9 cellular contexts compared by ENCODE assay signal in the genomic region with DNA sequence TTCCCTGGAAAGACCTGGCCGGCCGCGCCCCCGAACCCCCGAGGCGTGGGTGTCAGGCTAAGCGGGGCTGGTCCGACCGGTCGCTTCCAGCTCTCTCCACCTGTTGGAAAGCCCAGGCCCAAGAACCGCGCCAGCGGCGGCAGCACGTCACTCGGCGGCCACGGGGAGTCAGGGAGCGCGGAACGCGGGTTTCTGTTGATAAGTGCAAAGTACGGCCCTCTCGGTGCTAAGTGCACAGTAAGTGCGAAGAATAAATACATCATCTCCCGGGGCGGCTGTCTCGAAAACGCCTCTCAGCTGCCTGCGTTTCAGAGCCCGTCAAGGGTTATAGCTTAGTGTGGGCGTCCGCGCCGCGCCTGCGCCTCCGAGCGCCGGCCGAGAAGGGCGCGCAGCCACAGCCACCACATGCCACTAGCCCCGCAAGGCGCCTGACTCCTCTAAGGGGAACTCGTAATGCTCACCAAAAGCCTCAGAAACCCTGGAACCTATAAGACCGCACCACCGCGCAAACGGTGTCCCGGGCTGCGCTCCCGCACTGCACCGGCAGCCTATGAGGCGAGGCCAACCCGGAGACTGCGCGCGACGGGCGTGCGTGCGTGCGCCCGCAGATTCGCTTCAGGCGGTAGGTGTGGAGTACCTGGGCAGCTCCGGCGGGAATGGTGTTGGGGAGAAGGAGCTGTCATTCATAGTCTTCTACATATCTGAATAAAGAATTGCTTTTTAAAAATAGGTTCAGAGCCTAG. TPM values are rescaled to one million over a fixed set of nuclear protein-coding genes. Genes with fewer than 3 reads are reported as not detected.
A peak's percentile ranks its signal among the peaks of the same experiment; 100 is the strongest.
DNase-seq lines count a peak whose midpoint lies in the region; ATAC-seq and TF ChIP-seq lines count a peak whose summit lies in the region.
"Had no signal": no experiment of that assay in that cellular context is flagged by ENCODE, and none has a peak within 500 bp of the region (broad histone marks: within the 10 kb centered on the region; RNA-seq: fewer than 3 reads in every experiment).

No MANE protein-coding gene starts in this region.

- no peak for TF ChIP-seq CTCF in GM23338 (conservative IDR thresholded peaks at IDR 0.05; ENCODE audit: low read depth in 2 of 2)
- TF ChIP-seq CTCF in left ventricle myocardium inferior (IDR thresholded peaks at IDR 0.05; ENCODE audit: borderline replicate concordance): no peak
- no peak for TF ChIP-seq CTCF in gastrocnemius medialis (IDR thresholded peaks at IDR 0.05 in 4 of 5, conservative IDR thresholded peaks at IDR 0.05 in 1 of 5)

- intact Hi-C loops in left ventricle myocardium inferior (cut with micrococcal nuclease) (no loop called here), gastrocnemius medialis (cut with DNase I; ENCODE audit: low total_unique reads) (loop anchor here (10.0 kb wide), 1 partner anchor 889 kb away; no protein-coding TSS in a partner anchor)

- peaks cover 81% of the 10 kb centered on the region for H3K27me3 Mint-ChIP-seq in GM23338 (ENCODE audit: insufficient read depth, low read depth, poor library complexity)

- no peaks in the 10 kb centered on the region for H3K36me3 Mint-ChIP-seq in GM23338 (ENCODE audit: low read depth)

- peak overlapping the region; percentile 99 for H2AFZ ChIP-seq in GM23338

- H3F3A ChIP-seq in GM23338 (replicated peaks; ENCODE audit: low read depth): no peaks in the 10 kb centered on the region; the same call in 1 of the 2 replicates

- peaks cover 8% of the 10 kb centered on the region; the same call in 2 of the 3 replicates for H3K9me3 Mint-ChIP-seq in GM23338

- no peaks in the 10 kb centered on the region for H3K36me3 ChIP-seq in GM23338 (ENCODE audit: insufficient read depth)
- no peaks in the 10 kb centered on the region for H3K36me3 ChIP-seq in SJCRH30
- H3K36me3 ChIP-seq in left ventricle myocardium inferior: no peaks in the 10 kb centered on the region
- no peaks in the 10 kb centered on the region for H3K36me3 ChIP-seq in gastrocnemius medialis

- H4K20me1 ChIP-seq in GM23338 (replicated peaks; ENCODE audit: insufficient read depth): peaks cover 22% of the 10 kb centered on the region

- H3K4me1 ChIP-seq in GM23338 (ENCODE audit: insufficient read depth) (peaks cover 12% of the 10 kb centered on the region), SJCRH30 (no peaks in the 10 kb centered on the region), left ventricle myocardium inferior (peaks cover 19% of the 10 kb centered on the region), gastrocnemius medialis (peaks cover 0 to 7% of the 10 kb centered on the region in 2 donors)

- H3K4me3 Mint-ChIP-seq in GM23338: peak overlapping the region; percentile 76

- no peaks in the 10 kb centered on the region for H3K9me2 ChIP-seq in GM23338 (ENCODE audit: insufficient read depth)

- no peak overlapping the region for H3K27ac Mint-ChIP-seq in GM23338

- TF ChIP-seq POLR2A in gastrocnemius medialis (IDR thresholded peaks at IDR 0.05): no peak

- peak; percentile 69 for DNase-seq in GM23338 (ENCODE audit: low spot score)
- peak in 1 of 2 experiments; percentile 33 for DNase-seq in SJCRH30
- peak; percentile 24 for DNase-seq in left ventricle myocardium inferior
- DNase-seq in gastrocnemius medialis: no peak
- no peak for DNase-seq in SKM-1 (lab: John Stamatoyannopoulos, UW; ENCODE audit: unreplicated experiment)
- no peak for DNase-seq in RPMI8226
- no peak for DNase-seq in NK-92 (lab: John Stamatoyannopoulos, UW; ENCODE audit: unreplicated experiment)
- no peak for DNase-seq in activated CD4-positive, alpha-beta T cell treated with anti-CD3 and anti-CD28 coated beads, Interleukin-2, amount 50 U/mL, for 48 hours

- H3K27ac ChIP-seq in GM23338 (ENCODE audit: low read depth): no peak overlapping the region
- H3K27ac ChIP-seq in SJCRH30: peak overlapping the region; percentile 15; the same call in 1 of the 2 replicates
- H3K27ac ChIP-seq in left ventricle myocardium inferior (replicated peaks): peak overlapping the region; percentile 79
- peak overlapping the region in 3 of 4 donors; percentile 41 to 49 (median 47) for H3K27ac ChIP-seq in gastrocnemius medialis

- no peaks in the 10 kb centered on the region for H3K79me2 ChIP-seq in GM23338 (replicated peaks; ENCODE audit: insufficient read depth)

- in situ Hi-C loops in gastrocnemius medialis (cut with MboI; ENCODE audit: low sequenced_read_pairs in 4 of 4): no loop called here

- H3K4me3 ChIP-seq in GM23338 (peak overlapping the region; percentile 76), SJCRH30 (peak overlapping the region; percentile 55), left ventricle myocardium inferior (peak overlapping the region; percentile 62), gastrocnemius medialis (peak overlapping the region; percentile 48 to 57 (median 51))

- H3K4me2 ChIP-seq in GM23338: peak overlapping the region; percentile 93

- H3K4me1 Mint-ChIP-seq in GM23338: peaks cover 23% of the 10 kb centered on the region

- peaks cover 98% of the 10 kb centered on the region for H3K27me3 ChIP-seq in GM23338 (ENCODE audit: insufficient read depth)
- no peaks in the 10 kb centered on the region; the same call in 1 of the 2 replicates for H3K27me3 ChIP-seq in SJCRH30
- H3K27me3 ChIP-seq in left ventricle myocardium inferior (ENCODE audit: low read depth): peaks cover 100% of the 10 kb centered on the region
- peaks cover 52 to 78% (median 70%) of the 10 kb centered on the region in 3 donors for H3K27me3 ChIP-seq in gastrocnemius medialis

- no peaks in the 10 kb centered on the region for H3K9me3 ChIP-seq in SJCRH30 (replicated peaks)
- no peaks in the 10 kb centered on the region for H3K9me3 ChIP-seq in left ventricle myocardium inferior (replicated peaks)
- H3K9me3 ChIP-seq in gastrocnemius medialis: no peaks in the 10 kb centered on the region

- ATAC-seq in GM23338 (peak; percentile 61), gastrocnemius medialis (peak; percentile 41 to 60)

TF ChIP-seq in GM23338, 12 proteins besides CTCF, POLR2A, EP300 and RAD21:
- TF ChIP-seq, protein P1, sequence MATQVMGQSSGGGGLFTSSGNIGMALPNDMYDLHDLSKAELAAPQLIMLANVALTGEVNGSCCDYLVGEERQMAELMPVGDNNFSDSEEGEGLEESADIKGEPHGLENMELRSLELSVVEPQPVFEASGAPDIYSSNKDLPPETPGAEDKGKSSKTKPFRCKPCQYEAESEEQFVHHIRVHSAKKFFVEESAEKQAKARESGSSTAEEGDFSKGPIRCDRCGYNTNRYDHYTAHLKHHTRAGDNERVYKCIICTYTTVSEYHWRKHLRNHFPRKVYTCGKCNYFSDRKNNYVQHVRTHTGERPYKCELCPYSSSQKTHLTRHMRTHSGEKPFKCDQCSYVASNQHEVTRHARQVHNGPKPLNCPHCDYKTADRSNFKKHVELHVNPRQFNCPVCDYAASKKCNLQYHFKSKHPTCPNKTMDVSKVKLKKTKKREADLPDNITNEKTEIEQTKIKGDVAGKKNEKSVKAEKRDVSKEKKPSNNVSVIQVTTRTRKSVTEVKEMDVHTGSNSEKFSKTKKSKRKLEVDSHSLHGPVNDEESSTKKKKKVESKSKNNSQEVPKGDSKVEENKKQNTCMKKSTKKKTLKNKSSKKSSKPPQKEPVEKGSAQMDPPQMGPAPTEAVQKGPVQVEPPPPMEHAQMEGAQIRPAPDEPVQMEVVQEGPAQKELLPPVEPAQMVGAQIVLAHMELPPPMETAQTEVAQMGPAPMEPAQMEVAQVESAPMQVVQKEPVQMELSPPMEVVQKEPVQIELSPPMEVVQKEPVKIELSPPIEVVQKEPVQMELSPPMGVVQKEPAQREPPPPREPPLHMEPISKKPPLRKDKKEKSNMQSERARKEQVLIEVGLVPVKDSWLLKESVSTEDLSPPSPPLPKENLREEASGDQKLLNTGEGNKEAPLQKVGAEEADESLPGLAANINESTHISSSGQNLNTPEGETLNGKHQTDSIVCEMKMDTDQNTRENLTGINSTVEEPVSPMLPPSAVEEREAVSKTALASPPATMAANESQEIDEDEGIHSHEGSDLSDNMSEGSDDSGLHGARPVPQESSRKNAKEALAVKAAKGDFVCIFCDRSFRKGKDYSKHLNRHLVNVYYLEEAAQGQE (IDR thresholded peaks at IDR 0.05; ENCODE audit: unreplicated experiment): no peak
- peak; percentile 93 for TF ChIP-seq EZH2 (IDR thresholded peaks at IDR 0.05; ENCODE audit: low read depth, unreplicated experiment)
- TF ChIP-seq EZH2phosphoT487 (IDR thresholded peaks at IDR 0.05; ENCODE audit: unreplicated experiment): peak; percentile 84
TF ChIP-seq in GM23338: peak in this region for 2.

RNA-seq across cellular contexts. Expression of a gene that starts 9.2 kb away (rescaled TPM):
- 0.03 TPM in 1 of 2 replicates, not detected in the other for total RNA-seq in GM23338 (2014; rRNA removed; shearing (Covaris generic))
- polyA plus RNA-seq in GM23338 (2016; fragmentation: Nextera tagmentation; extraction: Ambion mirVana): not detected in 2 replicates
- 24.9 and 26.8 TPM in 2 replicates for total RNA-seq in SJCRH30 (2014; rRNA removed; shearing (Covaris generic))
- total RNA-seq in left ventricle myocardium inferior (3.5 TPM), gastrocnemius medialis (1 to 10 TPM; 1.0 to 1.7 (median 1.3) TPM)
- total RNA-seq: activated CD8-positive, alpha-beta memory T cell treated with anti-CD3 and anti-CD28 coated beads for 36 hours had no signal

Comparison
In these comparisons a context has a peak if more than half of its experiments do, and no peak if none do; other contexts are left out.
1. DNase-seq: peak in GM23338 (single experiment) and left ventricle myocardium inferior (single experiment); none in gastrocnemius medialis (0 of 2), SKM-1 (single experiment), RPMI8226 (single experiment), NK-92 (single experiment) and activated CD4-positive, alpha-beta T cell treated with anti-CD3 and anti-CD28 coated beads, Interleukin-2, amount 50 U/mL, for 48 hours (0 of 2).
2. Peak in every context shown above with its lines, with median percentiles within 50 percentile points of each other: H3K4me3 ChIP-seq.